In the genomic region with DNA sequence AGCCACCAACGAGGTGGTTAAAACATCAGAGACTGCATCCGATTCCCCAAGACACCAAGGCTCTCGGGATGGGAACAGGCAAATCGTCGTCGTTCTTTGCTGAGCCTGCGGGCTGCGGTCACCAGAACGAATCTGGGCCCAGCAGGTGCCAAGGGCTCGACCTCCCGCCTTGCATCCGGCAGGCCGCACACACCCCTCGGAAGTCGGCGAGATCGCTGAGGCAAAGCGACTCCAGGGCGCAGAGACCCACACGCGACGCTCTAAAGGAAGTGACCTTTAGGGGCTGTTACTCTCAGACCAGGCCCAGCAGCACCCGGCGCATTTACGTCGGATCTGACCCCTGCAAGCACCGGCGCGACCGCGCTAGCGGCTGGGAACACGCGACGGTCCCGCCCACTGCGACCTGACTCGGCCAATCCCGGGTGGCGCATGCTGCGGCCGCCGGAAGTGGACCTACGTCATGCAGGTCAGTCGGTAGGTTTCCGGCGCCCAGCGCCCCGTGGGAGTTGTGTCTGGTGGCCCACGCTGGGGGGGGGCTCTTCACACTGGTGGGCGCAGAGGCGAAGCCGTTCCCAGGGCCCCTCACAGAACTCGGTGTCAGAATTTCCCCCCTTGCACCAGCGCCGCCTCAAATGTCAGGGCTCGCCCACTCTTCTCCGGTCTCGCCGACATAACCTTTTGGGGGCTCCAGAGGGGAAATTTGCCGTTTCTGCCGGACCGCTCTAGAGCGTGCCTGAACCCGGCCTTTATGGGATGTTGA, we compare ENCODE assay signal across 8 cellular contexts. TPM values are rescaled to one million over a fixed set of nuclear protein-coding genes. Genes with fewer than 3 reads are reported as not detected.
DNase-seq lines count a peak whose midpoint lies in the region; ATAC-seq and TF ChIP-seq lines count a peak whose summit lies in the region.

No MANE protein-coding gene starts in this region.

- H3K9ac ChIP-seq in mesendoderm (ENCODE audit: low read length), result peak overlapping the region; percentile 36

- H3K18ac ChIP-seq in mesendoderm (ENCODE audit: low read length), result no peak overlapping the region

- H3K56ac ChIP-seq in mesendoderm (ENCODE audit: low read length), result peak overlapping the region; percentile 15

- no peak overlapping the region for H4K8ac ChIP-seq in mesendoderm (ENCODE audit: low read depth, low read length)

- H3K27ac ChIP-seq in effector memory CD4-positive, alpha-beta T cell (ENCODE audit: insufficient read depth, low read length, poor library complexity, severe bottlenecking), result peak overlapping the region; percentile 76
- H3K27ac ChIP-seq in mesendoderm (ENCODE audit: low read depth, low read length), result no peak overlapping the region

- H3K79me2 ChIP-seq in mesendoderm (ENCODE audit: control insufficient read depth, insufficient read depth, low read length), result no peaks in the 10 kb centered on the region

- ATAC-seq in GM19023 (IDR thresholded peaks at IDR 0.05; ENCODE audit: unreplicated experiment) (peak; percentile 95), HG03342 (IDR thresholded peaks at IDR 0.05; ENCODE audit: unreplicated experiment) (peak; percentile 92)

- no CpG with 5 or more reads among the region's 65 CpGs for WGBS in mesendoderm (ENCODE audit: extremely low coverage, insufficient coverage, low lambda C conversion rate)

- H4K5ac ChIP-seq in mesendoderm (ENCODE audit: low read length), result no peak overlapping the region

- no peak overlapping the region for H3K23ac ChIP-seq in mesendoderm (ENCODE audit: low read length)

- H2BK120ac ChIP-seq in mesendoderm (ENCODE audit: low read depth, low read length), result no peak overlapping the region

- H3K4me3 ChIP-seq in effector memory CD4-positive, alpha-beta T cell (ENCODE audit: insufficient read depth, low read depth, low read length, poor library complexity, severe bottlenecking), result peak overlapping the region; percentile 71
- H3K4me3 ChIP-seq in mesendoderm (ENCODE audit: low read length), result peak overlapping the region; percentile 12

- no peaks in the 10 kb centered on the region for H3K9me3 ChIP-seq in effector memory CD4-positive, alpha-beta T cell (ENCODE audit: control insufficient read depth, low read length)

- H3K36me3 ChIP-seq in effector memory CD4-positive, alpha-beta T cell (ENCODE audit: control insufficient read depth, insufficient read depth, low read length), result no peaks in the 10 kb centered on the region
- no peaks in the 10 kb centered on the region for H3K36me3 ChIP-seq in mesendoderm (ENCODE audit: control insufficient read depth, insufficient read depth, low read length)

- H2BK15ac ChIP-seq in mesendoderm (replicated peaks; ENCODE audit: low read depth), result no peak overlapping the region

- DNase-seq in AG09319 (ENCODE audit: extremely low read depth, low read depth), result peak; percentile 67
- DNase-seq in NCI-H748 (lab: John Stamatoyannopoulos, UW; ENCODE audit: unreplicated experiment), result peak; percentile 93
- DNase-seq in activated CD8-positive, alpha-beta memory T cell treated with anti-CD3 and anti-CD28 coated beads for 1 hour (ENCODE audit: extremely low read depth in 1 of 2, low read depth in 1 of 2), result peak; percentile 57 to 68
- DNase-seq in effector memory CD4-positive, alpha-beta T cell, result peak; percentile 58 to 74 (median 60)
- peak; percentile 67 for DNase-seq in mesendoderm
- peak; percentile 64 for DNase-seq in stimulated activated CD8-positive, alpha-beta memory T cell treated with anti-CD3 and anti-CD28 coated beads, Interleukin-4, amount 100 ng/mL, for 1 hour (ENCODE audit: low read depth in 2 of 2, low spot score in 1 of 2)

- peak overlapping the region; percentile 31 for H3K4me2 ChIP-seq in mesendoderm (ENCODE audit: low read length)

- no peak overlapping the region for H3K4ac ChIP-seq in mesendoderm (ENCODE audit: low read depth, low read length)

- TF ChIP-seq CTCF in AG09319 (IDR thresholded peaks at IDR 0.05; ENCODE audit: low read depth, low read length), result no peak

- no peaks in the 10 kb centered on the region for H3K27me3 ChIP-seq in effector memory CD4-positive, alpha-beta T cell (replicated peaks; ENCODE audit: control insufficient read depth, insufficient read depth, low read length, poor library complexity, severe bottlenecking)
- no peaks in the 10 kb centered on the region for H3K27me3 ChIP-seq in mesendoderm (ENCODE audit: insufficient read depth, low read length, poor library complexity)

- peaks cover 18% of the 10 kb centered on the region for H3K4me1 ChIP-seq in effector memory CD4-positive, alpha-beta T cell (ENCODE audit: control insufficient read depth, insufficient read depth, low read length, poor library complexity, severe bottlenecking)
- no peaks in the 10 kb centered on the region for H3K4me1 ChIP-seq in mesendoderm (ENCODE audit: control insufficient read depth, low read depth, low read length)

- no peaks in the 10 kb centered on the region for H3K79me1 ChIP-seq in mesendoderm (ENCODE audit: low read length)

- H2BK5ac ChIP-seq in mesendoderm (ENCODE audit: low read length), result no peak overlapping the region

- no peak overlapping the region for H2AK5ac ChIP-seq in mesendoderm (ENCODE audit: low read length)

RNA-seq across cellular contexts. Expression of gene PARK7, which starts 7.5 kb away (rescaled TPM):
- 277 TPM for polyA plus RNA-seq in mesendoderm (2013, experiment 1 of 2)
- 273 TPM for polyA plus RNA-seq in mesendoderm (2013, experiment 2 of 2)

RNA-seq across cellular contexts. Expression of gene TNFRSF9, which starts 13.4 kb away (rescaled TPM):
- 0.07 TPM for polyA plus RNA-seq in mesendoderm (2013, experiment 1 of 2)
- polyA plus RNA-seq in mesendoderm (2013, experiment 2 of 2), result 0.07 TPM
